23 cellular contexts compared by ENCODE assay signal in genomic region chr21:13937236-13937635, GRCh38.
"Had no signal": no experiment of that assay in that cellular context is flagged by ENCODE, and none has a peak within 500 bp of the region (broad histone marks: within the 10 kb centered on the region; RNA-seq: fewer than 3 reads in every experiment).

No MANE protein-coding gene starts in this region.

- H3K36me3 ChIP-seq: adrenal gland, ascending aorta, gastrocnemius medialis, neural progenitor cell, thyroid gland had no signal

- H3K27ac Mint-ChIP-seq: activated CD4-positive, alpha-beta T cell treated with anti-CD3 and anti-CD28 coated beads, Interleukin-2, amount 10 ng/mL, durations not matched to agents 7 days and 5 days; activated CD8-positive, alpha-beta memory T cell treated with anti-CD3 and anti-CD28 coated beads, Interleukin-2, amount 10 ng/mL, durations not matched to agents 7 days and 5 days; activated CD8-positive, alpha-beta T cell treated with anti-CD3 and anti-CD28 coated beads for 36 hours; activated naive CD4-positive, alpha-beta T cell treated with anti-CD3 and anti-CD28 coated beads, Interleukin-2, amount 50 U/mL, for 24 hours; mesothelial cell of epicardium; naive thymus-derived CD8-positive, alpha-beta T cell; neural progenitor cell; progenitor cell of endocrine pancreas had no signal

- H3K36me3 Mint-ChIP-seq: activated naive CD4-positive, alpha-beta T cell treated with anti-CD3 and anti-CD28 coated beads, Interleukin-2, amount 50 U/mL, for 24 hours; mesothelial cell of epicardium; neural progenitor cell had no signal

- H3K4me3 ChIP-seq: adrenal gland, ascending aorta, coronary artery, esophagus squamous epithelium, gastrocnemius medialis, neural progenitor cell, thyroid gland had no signal

- ATAC-seq: activated CD8-positive, alpha-beta memory T cell treated with anti-CD3 and anti-CD28 coated beads, Interleukin-2, amount 10 ng/mL, durations not matched to agents 7 days and 5 days; activated CD8-positive, alpha-beta T cell treated with anti-CD3 and anti-CD28 coated beads for 36 hours; gastrocnemius medialis; naive thymus-derived CD8-positive, alpha-beta T cell; stimulated activated naive CD8-positive, alpha-beta T cell treated with anti-CD3 and anti-CD28 coated beads, Interleukin-15, Interleukin-2, amounts not matched to agents 100 U/mL and 50 U/mL, for 24 hours had no signal

- H3K27me3 Mint-ChIP-seq: activated CD4-positive, alpha-beta T cell treated with anti-CD3 and anti-CD28 coated beads, Interleukin-2, amount 10 ng/mL, durations not matched to agents 7 days and 5 days; activated CD8-positive, alpha-beta T cell treated with anti-CD3 and anti-CD28 coated beads for 36 hours; activated naive CD4-positive, alpha-beta T cell treated with anti-CD3 and anti-CD28 coated beads, Interleukin-2, amount 50 U/mL, for 24 hours; naive thymus-derived CD8-positive, alpha-beta T cell; progenitor cell of endocrine pancreas had no signal

- H3K27me3 ChIP-seq: adrenal gland, ascending aorta, esophagus squamous epithelium, gastrocnemius medialis, neural progenitor cell, thyroid gland had no signal

- H3K4me1 ChIP-seq: adrenal gland, ascending aorta, esophagus squamous epithelium, gastrocnemius medialis, neural progenitor cell, thyroid gland had no signal

- H3K4me1 Mint-ChIP-seq: activated CD4-positive, alpha-beta T cell treated with anti-CD3 and anti-CD28 coated beads, Interleukin-2, amount 10 ng/mL, durations not matched to agents 7 days and 5 days; activated CD8-positive, alpha-beta memory T cell treated with anti-CD3 and anti-CD28 coated beads, Interleukin-2, amount 10 ng/mL, durations not matched to agents 7 days and 5 days; activated naive CD4-positive, alpha-beta T cell treated with anti-CD3 and anti-CD28 coated beads, Interleukin-2, amount 50 U/mL, for 24 hours; mesothelial cell of epicardium; naive thymus-derived CD8-positive, alpha-beta T cell; neural progenitor cell had no signal

- H3K9me3 ChIP-seq: adrenal gland, ascending aorta, gastrocnemius medialis, thyroid gland had no signal

- H3K4me3 Mint-ChIP-seq: activated CD4-positive, alpha-beta T cell treated with anti-CD3 and anti-CD28 coated beads, Interleukin-2, amount 10 ng/mL, durations not matched to agents 7 days and 5 days; activated CD8-positive, alpha-beta memory T cell treated with anti-CD3 and anti-CD28 coated beads, Interleukin-2, amount 10 ng/mL, durations not matched to agents 7 days and 5 days; activated CD8-positive, alpha-beta T cell treated with anti-CD3 and anti-CD28 coated beads for 36 hours; activated naive CD4-positive, alpha-beta T cell treated with anti-CD3 and anti-CD28 coated beads, Interleukin-2, amount 50 U/mL, for 24 hours; mesothelial cell of epicardium; naive thymus-derived CD8-positive, alpha-beta T cell; neural progenitor cell had no signal

- H3K27ac ChIP-seq: adrenal gland, ascending aorta, coronary artery, esophagus squamous epithelium, gastrocnemius medialis, neural progenitor cell, thyroid gland, VCaP had no signal

- DNase-seq: activated CD4-positive, alpha-beta T cell treated with anti-CD3 and anti-CD28 coated beads, Interleukin-2, amount 10 ng/mL, durations not matched to agents 7 days and 5 days; activated CD4-positive, CD25-positive, alpha-beta regulatory T cell treated with anti-CD3 and anti-CD28 coated beads, Interleukin-2, amount 50 U/mL, for 72 hours; activated CD8-positive, alpha-beta memory T cell treated with anti-CD3 and anti-CD28 coated beads, Interleukin-2, amount 10 ng/mL, durations not matched to agents 7 days and 5 days; activated CD8-positive, alpha-beta T cell treated with anti-CD3 and anti-CD28 coated beads for 36 hours; activated effector memory CD4-positive, alpha-beta T cell treated with anti-CD3 and anti-CD28 coated beads, Interleukin-2, amount 50 U/mL, for 16 hours; activated T-cell treated with anti-CD3 and anti-CD28 coated beads for 4 hours; adrenal gland; esophagus squamous epithelium; gastrocnemius medialis; islet precursor cell; mammary epithelial cell; naive thymus-derived CD8-positive, alpha-beta T cell; retina; stimulated activated CD4-positive, alpha-beta T cell treated with anti-CD3 and anti-CD28 coated beads, Interleukin-4, amount 100 ng/mL, for 24 hours; stimulated activated naive CD8-positive, alpha-beta T cell treated with anti-CD3 and anti-CD28 coated beads, Interleukin-15, Interleukin-2, amounts not matched to agents 100 U/mL and 50 U/mL, for 24 hours; thyroid gland had no signal
